9 cellular contexts compared by ENCODE assay signal in genomic region chr15:55221090-55222011, GRCh38. TPM values are rescaled to one million over a fixed set of nuclear protein-coding genes. Genes with fewer than 3 reads are reported as not detected.
DNase-seq lines count a peak whose midpoint lies in the region; ATAC-seq, FAIRE-seq and TF ChIP-seq lines count a peak whose summit lies in the region.
"Had no signal": no experiment of that assay in that cellular context is flagged by ENCODE, and none has a peak within 500 bp of the region (broad histone marks: within the 10 kb centered on the region; RNA-seq: fewer than 3 reads in every experiment).

No MANE protein-coding gene starts in this region.

- peaks cover 22 to 95% (median 71%) of the 10 kb centered on the region in 6 donors for H3K4me1 ChIP-seq in spleen

- peak overlapping the region; percentile 94 for H3K27ac Mint-ChIP-seq in activated CD4-positive, alpha-beta memory T cell treated with anti-CD3 and anti-CD28 coated beads, Interleukin-2, amount 10 ng/mL, durations not matched to agents 7 days and 5 days

- intact Hi-C loops in spleen (cut with DNase I; ENCODE audit: low total_unique reads), result no loop called here

- TF ChIP-seq CTCF in foreskin fibroblast (IDR thresholded peaks at IDR 0.05; ENCODE audit: low read depth, low read length), result no peak
- TF ChIP-seq CTCF in spleen (IDR thresholded peaks at IDR 0.05 in 8 of 11, conservative IDR thresholded peaks at IDR 0.05 in 3 of 11), result no peak

- peaks cover 84% of the 10 kb centered on the region for H3K4me1 Mint-ChIP-seq in activated CD4-positive, alpha-beta memory T cell treated with anti-CD3 and anti-CD28 coated beads, Interleukin-2, amount 10 ng/mL, durations not matched to agents 7 days and 5 days
- H3K4me1 Mint-ChIP-seq: neural crest cell had no signal

- H3K27me3 ChIP-seq in spleen (replicated peaks in 1 of 7), result no peaks in the 10 kb centered on the region

- CTCF ChIA-PET in activated CD4-positive, alpha-beta memory T cell treated with anti-CD3 and anti-CD28 coated beads, Interleukin-2, amount 10 ng/mL, durations not matched to agents 7 days and 5 days (lab: Charles Lee), result interaction anchor here (0.9 to 1.7 kb wide), 4 partner anchors 61 to 218 kb away, joined by 3 to 5 read pairs (median 4); partner anchors contain the start of genes PIGB and PIGBOS1

- DNase-seq in AML-193 (lab: John Stamatoyannopoulos, UW), result peak; percentile 98 to 99
- DNase-seq in HTR-8/SVneo (ENCODE audit: insufficient read length, low spot score), result peak; percentile 65
- peak; percentile 46 for DNase-seq in activated CD4-positive, alpha-beta memory T cell treated with anti-CD3 and anti-CD28 coated beads, Interleukin-2, amount 10 ng/mL, durations not matched to agents 7 days and 5 days
- DNase-seq in foreskin fibroblast, result peak; percentile 82 to 91
- no peak for DNase-seq in spleen
- no peak for DNase-seq in NCI-H82 (lab: John Stamatoyannopoulos, UW)

- peaks cover 0 to 47% (median 3%) of the 10 kb centered on the region in 6 donors for H3K36me3 ChIP-seq in spleen

- peak; percentile 41 for ATAC-seq in GM19023 (IDR thresholded peaks at IDR 0.05; ENCODE audit: unreplicated experiment)
- ATAC-seq in HG03342 (IDR thresholded peaks at IDR 0.05; ENCODE audit: unreplicated experiment), result no peak

- H3K9me3 ChIP-seq in spleen, result no peaks in the 10 kb centered on the region

- H3K9me3 Mint-ChIP-seq in activated CD4-positive, alpha-beta memory T cell treated with anti-CD3 and anti-CD28 coated beads, Interleukin-2, amount 10 ng/mL, durations not matched to agents 7 days and 5 days, result no peaks in the 10 kb centered on the region
- H3K9me3 Mint-ChIP-seq: neural crest cell had no signal

- POLR2A ChIA-PET in activated CD4-positive, alpha-beta memory T cell treated with anti-CD3 and anti-CD28 coated beads, Interleukin-2, amount 10 ng/mL, durations not matched to agents 7 days and 5 days (lab: Charles Lee), result interaction anchor here (0.8 to 5.8 kb wide), 18 partner anchors 10 to 98 kb away, joined by 3 to 25 read pairs (median 7); partner anchors contain the start of genes PIGB, PIGBOS1 and RSL24D1

- peak overlapping the region; percentile 29 to 93 (median 76) for H3K27ac ChIP-seq in spleen

- peaks cover 60% of the 10 kb centered on the region for H3K36me3 Mint-ChIP-seq in activated CD4-positive, alpha-beta memory T cell treated with anti-CD3 and anti-CD28 coated beads, Interleukin-2, amount 10 ng/mL, durations not matched to agents 7 days and 5 days (ENCODE audit: low read depth)

- H3K4me3 ChIP-seq in foreskin fibroblast (ENCODE audit: low read depth in 1 of 2, low read length in 2 of 2) (no peak overlapping the region), spleen (peak overlapping the region in 1 of 8 donors; percentile 50)

- no peak for TF ChIP-seq POLR2A in spleen (IDR thresholded peaks at IDR 0.05)

- H3K27me3 Mint-ChIP-seq in activated CD4-positive, alpha-beta memory T cell treated with anti-CD3 and anti-CD28 coated beads, Interleukin-2, amount 10 ng/mL, durations not matched to agents 7 days and 5 days, result no peaks in the 10 kb centered on the region

- peak; percentile 72 for FAIRE-seq in HTR-8/SVneo (lab: Jason Lieb, UNC)

- peak overlapping the region; percentile 43 for H3K4me3 Mint-ChIP-seq in activated CD4-positive, alpha-beta memory T cell treated with anti-CD3 and anti-CD28 coated beads, Interleukin-2, amount 10 ng/mL, durations not matched to agents 7 days and 5 days
- H3K4me3 Mint-ChIP-seq: neural crest cell had no signal

- WGBS in spleen, 5 donors, result 26 to 37% (median 28%) methylated on average over 6 of the region's 6 CpGs

RNA-seq across cellular contexts. Expression of gene RSL24D1, which starts 24.6 kb away (rescaled TPM):
- 100 to 1,000 TPM; 107 to 111 TPM for total RNA-seq in activated CD4-positive, alpha-beta memory T cell treated with anti-CD3 and anti-CD28 coated beads, Interleukin-2, amount 10 ng/mL, durations not matched to agents 7 days and 5 days
- 10 to 100 TPM; 43.7 to 58.9 (median 54.5) TPM for total RNA-seq in spleen
- 100 to 1,000 TPM in 1 of 3 donors, 10 to 100 TPM in 2; 72.8 to 103 (median 78.8) TPM for polyA plus RNA-seq in spleen

Comparison
In these comparisons a context has a peak if more than half of its experiments do, and no peak if none do; other contexts are left out.
1. DNase-seq: peak in AML-193 (2 of 2), HTR-8/SVneo (single experiment), activated CD4-positive, alpha-beta memory T cell treated with anti-CD3 and anti-CD28 coated beads, Interleukin-2, amount 10 ng/mL, durations not matched to agents 7 days and 5 days (single experiment) and foreskin fibroblast (2 of 2); none in spleen (single experiment) and NCI-H82 (single experiment).